ENCODE assay signal across 28 cellular contexts in genomic region chr9:126802343-126803059, GRCh38.
"Had no signal": no experiment of that assay in that cellular context is flagged by ENCODE, and none has a peak within 500 bp of the region (broad histone marks: within the 10 kb centered on the region; RNA-seq: fewer than 3 reads in every experiment).

No MANE protein-coding gene starts in this region.

- DNase-seq: activated CD4-positive, alpha-beta T cell treated with anti-CD3 and anti-CD28 coated beads for 48 hours; activated CD4-positive, alpha-beta T cell treated with anti-CD3 and anti-CD28 coated beads, Interleukin-2, amount 50 U/mL, for 48 hours; activated CD8-positive, alpha-beta memory T cell treated with anti-CD3 and anti-CD28 coated beads, Interleukin-2, amount 50 U/mL, for 48 hours; activated gamma-delta T cell; activated naive CD4-positive, alpha-beta T cell treated with anti-CD3 and anti-CD28 coated beads, Interleukin-2, amount 10 ng/mL, durations not matched to agents 7 days and 5 days; activated naive CD8-positive, alpha-beta T cell treated with anti-CD3 and anti-CD28 coated beads, Interleukin-2, amount 10 ng/mL, durations not matched to agents 7 days and 5 days; activated T-cell treated with anti-CD3 and anti-CD28 coated beads, Interleukin-2, amount 50 U/mL, for 24 hours; brain microvascular endothelial cell; caudate nucleus; cortex of kidney; foreskin fibroblast; hippocampal formation; left cardiac atrium; midbrain; naive thymus-derived CD4-positive, alpha-beta T cell; posterior cingulate gyrus; stimulated activated CD4-positive, alpha-beta T cell treated with anti-CD3 and anti-CD28 coated beads, Interleukin-12 subunit alpha, Interleukin-12 subunit beta, amount 100 ng/mL, for 4 hours; stimulated activated CD4-positive, alpha-beta T cell treated with anti-CD3 and anti-CD28 coated beads, Interleukin-4, amount 100 ng/mL, for 1 hour; stimulated activated naive CD8-positive, alpha-beta T cell treated with anti-CD3 and anti-CD28 coated beads, Interleukin-15, Interleukin-2, amounts not matched to agents 100 U/mL and 50 U/mL, for 24 hours; WERI-Rb-1 had no signal

- H3K27me3 ChIP-seq: ascending aorta, brain microvascular endothelial cell, vagina had no signal

- H3K27me3 Mint-ChIP-seq: activated naive CD8-positive, alpha-beta T cell treated with anti-CD3 and anti-CD28 coated beads, Interleukin-2, amount 10 ng/mL, durations not matched to agents 7 days and 5 days; activated T-cell treated with anti-CD3 and anti-CD28 coated beads, Interleukin-2, amount 50 U/mL, for 24 hours had no signal

- H3K27ac ChIP-seq: ascending aorta, brain microvascular endothelial cell, thoracic aorta, vagina, WERI-Rb-1 had no signal

- H3K4me3 ChIP-seq: ascending aorta, skin epidermis, thoracic aorta, vagina had no signal

- H3K36me3 ChIP-seq: ascending aorta, brain microvascular endothelial cell, thoracic aorta, vagina had no signal

- ATAC-seq: activated CD4-positive, CD25-positive, alpha-beta regulatory T cell treated with anti-CD3 and anti-CD28 coated beads, Interleukin-2, amount 50 U/mL, for 24 hours; left cardiac atrium; naive thymus-derived CD4-positive, alpha-beta T cell; sciatic nerve; stimulated activated naive CD8-positive, alpha-beta T cell treated with anti-CD3 and anti-CD28 coated beads, Interleukin-15, Interleukin-2, amounts not matched to agents 100 U/mL and 50 U/mL, for 24 hours had no signal

- H3K9me3 Mint-ChIP-seq: activated T-cell treated with anti-CD3 and anti-CD28 coated beads, Interleukin-2, amount 50 U/mL, for 24 hours had no signal

- H3K4me3 Mint-ChIP-seq: activated naive CD4-positive, alpha-beta T cell treated with anti-CD3 and anti-CD28 coated beads, Interleukin-2, amount 10 ng/mL, durations not matched to agents 7 days and 5 days; activated naive CD8-positive, alpha-beta T cell treated with anti-CD3 and anti-CD28 coated beads, Interleukin-2, amount 10 ng/mL, durations not matched to agents 7 days and 5 days; activated T-cell treated with anti-CD3 and anti-CD28 coated beads, Interleukin-2, amount 50 U/mL, for 24 hours; memory B cell; T-helper 2 cell treated with Interferon-gamma antibody and Interleukin-4, amounts not matched to agents 5 μg/mL and 100 μg/mL, for 36 hours had no signal

- H3K9me3 ChIP-seq: ascending aorta, thoracic aorta, vagina had no signal

- H3K27ac Mint-ChIP-seq: activated naive CD4-positive, alpha-beta T cell treated with anti-CD3 and anti-CD28 coated beads, Interleukin-2, amount 10 ng/mL, durations not matched to agents 7 days and 5 days; activated naive CD8-positive, alpha-beta T cell treated with anti-CD3 and anti-CD28 coated beads, Interleukin-2, amount 10 ng/mL, durations not matched to agents 7 days and 5 days; activated T-cell treated with anti-CD3 and anti-CD28 coated beads, Interleukin-2, amount 50 U/mL, for 24 hours; memory B cell; T-helper 2 cell treated with Interferon-gamma antibody and Interleukin-4, amounts not matched to agents 5 μg/mL and 100 μg/mL, for 36 hours had no signal
